Comparison of ENCODE assay signal across 25 cellular contexts in genomic region chr13:111327701-111328100, GRCh38. TPM values are rescaled to one million over a fixed set of nuclear protein-coding genes. Genes with fewer than 3 reads are reported as not detected.
"Had no signal": no experiment of that assay in that cellular context is flagged by ENCODE, and none has a peak within 500 bp of the region (broad histone marks: within the 10 kb centered on the region; RNA-seq: fewer than 3 reads in every experiment).

No MANE protein-coding gene starts in this region.

- H3K4me1 Mint-ChIP-seq: endodermal cell had no signal

- FAIRE-seq: frontal cortex, islet of Langerhans, pancreas, small intestine had no signal

- H3K27ac ChIP-seq: colonic mucosa, heart right ventricle, pancreas, suprapubic skin, tibial artery, upper lobe of left lung, uterus had no signal

- H3K4me3 Mint-ChIP-seq: endodermal cell; naive thymus-derived CD8-positive, alpha-beta T cell had no signal

- H3K27me3 Mint-ChIP-seq: progenitor cell of endocrine pancreas had no signal

- H3K27me3 ChIP-seq: colonic mucosa, pancreas, suprapubic skin, tibial artery, upper lobe of left lung, uterus had no signal

- ATAC-seq: heart right ventricle; mucosa of descending colon; naive thymus-derived CD8-positive, alpha-beta T cell; pancreas; right cardiac atrium; stimulated activated naive CD8-positive, alpha-beta T cell treated with anti-CD3 and anti-CD28 coated beads, Interleukin-15, Interleukin-2, amounts not matched to agents 100 U/mL and 50 U/mL, for 24 hours had no signal

- H3K9me3 Mint-ChIP-seq: endodermal cell had no signal

- H3K36me3 ChIP-seq: colonic mucosa, heart right ventricle, pancreas, suprapubic skin, upper lobe of left lung, uterus had no signal

- H3K4me3 ChIP-seq: colonic mucosa, heart right ventricle, mucosa of descending colon, pancreas, suprapubic skin, tibial artery, upper lobe of left lung, uterus had no signal

- DNase-seq: colonic mucosa; dermis blood vessel endothelial cell; effector CD4-positive, alpha-beta T cell; endodermal cell; heart right ventricle; kidney glomerular epithelial cell; mucosa of descending colon; naive thymus-derived CD8-positive, alpha-beta T cell; occipital lobe; right cardiac atrium; small intestine; stimulated activated CD4-positive, alpha-beta T cell treated with anti-CD3 and anti-CD28 coated beads, Interleukin-12 subunit alpha, Interleukin-12 subunit beta, amount 100 ng/mL, for 4 hours; stimulated activated CD4-positive, alpha-beta T cell treated with anti-CD3 and anti-CD28 coated beads, Interleukin-2, amount 100 ng/mL, for 48 hours; stimulated activated naive CD8-positive, alpha-beta T cell treated with anti-CD3 and anti-CD28 coated beads, Interleukin-15, Interleukin-2, amounts not matched to agents 100 U/mL and 50 U/mL, for 24 hours; uterus had no signal

- H3K9me3 ChIP-seq: colonic mucosa, heart right ventricle, mucosa of descending colon, pancreas, suprapubic skin, tibial artery, upper lobe of left lung, uterus had no signal

- H3K27ac Mint-ChIP-seq: endodermal cell; naive thymus-derived CD8-positive, alpha-beta T cell; progenitor cell of endocrine pancreas had no signal

- H3K4me1 ChIP-seq: colonic mucosa, heart right ventricle, pancreas, suprapubic skin, tibial artery, upper lobe of left lung, uterus had no signal

RNA-seq across cellular contexts. Expression of gene TEX29, which starts 7.3 kb away (rescaled TPM):
- total RNA-seq: frontal cortex, glomerular endothelial cell, occipital lobe, suprapubic skin had no signal
- polyA plus RNA-seq: liver; naive thymus-derived CD8-positive, alpha-beta T cell; neural cell had no signal
